27 cellular contexts compared by ENCODE assay signal in genomic region chr14:67831122-67831521, GRCh38.
"Had no signal": no experiment of that assay in that cellular context is flagged by ENCODE, and none has a peak within 500 bp of the region (broad histone marks: within the 10 kb centered on the region; RNA-seq: fewer than 3 reads in every experiment).

No MANE protein-coding gene starts in this region.

- H3K4me1 Mint-ChIP-seq: activated CD4-positive, alpha-beta T cell treated with anti-CD3 and anti-CD28 coated beads for 36 hours; activated T-helper 17 cell treated with anti-CD3 and anti-CD28 coated beads, Interleukin-2, amount 50 U/mL, for 72 hours; central memory CD8-positive, alpha-beta T cell had no signal

- ATAC-seq: activated CD4-positive, alpha-beta T cell treated with anti-CD3 and anti-CD28 coated beads for 36 hours; activated CD8-positive, alpha-beta T cell treated with anti-CD3 and anti-CD28 coated beads for 36 hours; activated T-cell treated with anti-CD3 and anti-CD28 coated beads, Interleukin-2, amount 50 U/mL, for 4 hours; activated T-helper 17 cell treated with anti-CD3 and anti-CD28 coated beads, Interleukin-2, amount 50 U/mL, for 72 hours; effector memory CD8-positive, alpha-beta T cell; foreskin keratinocyte; gastrocnemius medialis had no signal

- H3K9me3 Mint-ChIP-seq: activated T-cell treated with anti-CD3 and anti-CD28 coated beads, Interleukin-2, amount 50 U/mL, for 4 hours; activated T-helper 17 cell treated with anti-CD3 and anti-CD28 coated beads, Interleukin-2, amount 50 U/mL, for 72 hours; central memory CD8-positive, alpha-beta T cell; effector memory CD8-positive, alpha-beta T cell had no signal

- H3K4me3 Mint-ChIP-seq: activated CD4-positive, alpha-beta T cell treated with anti-CD3 and anti-CD28 coated beads for 36 hours; activated CD4-positive, alpha-beta T cell treated with anti-CD3 and anti-CD28 coated beads, Interleukin-2, amount 10 ng/mL, durations not matched to agents 24 days and 14 days; activated CD8-positive, alpha-beta T cell treated with anti-CD3 and anti-CD28 coated beads for 36 hours; activated naive CD8-positive, alpha-beta T cell; activated T-cell treated with anti-CD3 and anti-CD28 coated beads, Interleukin-2, amount 50 U/mL, for 4 hours; activated T-helper 17 cell treated with anti-CD3 and anti-CD28 coated beads, Interleukin-2, amount 50 U/mL, for 72 hours; central memory CD8-positive, alpha-beta T cell; effector memory CD8-positive, alpha-beta T cell had no signal

- H3K27me3 Mint-ChIP-seq: activated CD4-positive, alpha-beta T cell treated with anti-CD3 and anti-CD28 coated beads for 36 hours; activated CD4-positive, alpha-beta T cell treated with anti-CD3 and anti-CD28 coated beads, Interleukin-2, amount 10 ng/mL, durations not matched to agents 24 days and 14 days; activated CD8-positive, alpha-beta T cell treated with anti-CD3 and anti-CD28 coated beads for 36 hours; activated naive CD8-positive, alpha-beta T cell; activated T-helper 17 cell treated with anti-CD3 and anti-CD28 coated beads, Interleukin-2, amount 50 U/mL, for 72 hours; central memory CD8-positive, alpha-beta T cell; effector memory CD8-positive, alpha-beta T cell had no signal

- DNase-seq: activated CD4-positive, alpha-beta T cell treated with anti-CD3 and anti-CD28 coated beads for 36 hours; activated CD4-positive, alpha-beta T cell treated with anti-CD3 and anti-CD28 coated beads, Interleukin-2, amount 10 ng/mL, durations not matched to agents 24 days and 14 days; activated CD4-positive, alpha-beta T cell treated with anti-CD3 and anti-CD28 coated beads, Interleukin-2, amount 50 U/mL, for 4 hours; activated CD4-positive, CD25-positive, alpha-beta regulatory T cell; activated CD4-positive, CD25-positive, alpha-beta regulatory T cell treated with anti-CD3 and anti-CD28 coated beads, Interleukin-2, amount 50 U/mL, for 72 hours; activated CD8-positive, alpha-beta memory T cell treated with anti-CD3 and anti-CD28 coated beads for 24 hours; activated CD8-positive, alpha-beta T cell treated with anti-CD3 and anti-CD28 coated beads for 36 hours; activated effector memory CD4-positive, alpha-beta T cell treated with Interleukin-2 at 50 U/mL for 16 hours; activated gamma-delta T cell treated with Interleukin-2 at 50 U/mL for 16 hours; activated naive CD4-positive, alpha-beta T cell treated with anti-CD3 and anti-CD28 coated beads, Interleukin-2, amount 50 U/mL, for 16 hours; activated naive CD4-positive, alpha-beta T cell treated with Interleukin-2 at 50 U/mL for 16 hours; activated T-cell treated with anti-CD3 and anti-CD28 coated beads, Interleukin-2, amount 50 U/mL, for 4 hours; amniotic stem cell; anterior cingulate cortex; brain microvascular endothelial cell; cortex of kidney; dermis blood vessel endothelial cell; effector CD4-positive, alpha-beta T cell; effector memory CD8-positive, alpha-beta T cell; erythroblast; foreskin keratinocyte; gastrocnemius medialis; glutamatergic neuron; T-helper 2 cell had no signal

- H3K27ac Mint-ChIP-seq: activated CD4-positive, alpha-beta T cell treated with anti-CD3 and anti-CD28 coated beads for 36 hours; activated CD4-positive, alpha-beta T cell treated with anti-CD3 and anti-CD28 coated beads, Interleukin-2, amount 10 ng/mL, durations not matched to agents 24 days and 14 days; activated CD8-positive, alpha-beta T cell treated with anti-CD3 and anti-CD28 coated beads for 36 hours; activated naive CD8-positive, alpha-beta T cell; activated T-helper 17 cell treated with anti-CD3 and anti-CD28 coated beads, Interleukin-2, amount 50 U/mL, for 72 hours; effector memory CD8-positive, alpha-beta T cell had no signal
